Comparison of ENCODE assay signal across 34 cellular contexts in genomic region chr15:42147431-42147735, GRCh38. TPM values are rescaled to one million over a fixed set of nuclear protein-coding genes. Genes with fewer than 3 reads are reported as not detected.
"Had no signal": no experiment of that assay in that cellular context is flagged by ENCODE, and none has a peak within 500 bp of the region (broad histone marks: within the 10 kb centered on the region; RNA-seq: fewer than 3 reads in every experiment).

No MANE protein-coding gene starts in this region.

- H3K27ac Mint-ChIP-seq: activated CD4-positive, alpha-beta memory T cell treated with anti-CD3 and anti-CD28 coated beads for 36 hours; activated CD4-positive, alpha-beta T cell treated with anti-CD3 and anti-CD28 coated beads for 36 hours; activated CD4-positive, alpha-beta T cell treated with anti-CD3 and anti-CD28 coated beads, Interleukin-2, amount 10 ng/mL, durations not matched to agents 24 days and 14 days; activated CD8-positive, alpha-beta memory T cell treated with anti-CD3 and anti-CD28 coated beads, Interleukin-2, amount 10 ng/mL, durations not matched to agents 7 days and 5 days; activated CD8-positive, alpha-beta T cell treated with anti-CD3 and anti-CD28 coated beads, Interleukin-2, amount 10 ng/mL, durations not matched to agents 7 days and 5 days; activated naive CD8-positive, alpha-beta T cell; activated T-helper 1 cell treated with anti-CD3 and anti-CD28 coated beads, Interleukin-12 subunit alpha, Interleukin-12 subunit beta, Interleukin-2, Interleukin-4 antibody, amounts not matched to agents 30 ng/mL and 10 ng/mL and 1 ng/mL, durations not matched to agents 14 hours and 24 hours and 36 hours; activated T-helper 2 cell treated with anti-CD3 and anti-CD28 coated beads, Interferon-gamma antibody, Interleukin-2, Interleukin-4, amounts not matched to agents 10 μg/mL and 5 μg/mL and 100 μg/mL, durations not matched to agents 14 hours and 24 hours and 36 hours; brain; effector memory CD8-positive, alpha-beta T cell had no signal

- H3K36me3 ChIP-seq: ascending aorta, breast epithelium, cardiac muscle cell, esophagus muscularis mucosa, gastrocnemius medialis, heart left ventricle had no signal

- H3K27ac ChIP-seq: ascending aorta, breast epithelium, cardiac muscle cell, esophagus muscularis mucosa, foreskin keratinocyte, gastrocnemius medialis, heart left ventricle had no signal

- H3K4me3 Mint-ChIP-seq: activated CD4-positive, alpha-beta memory T cell treated with anti-CD3 and anti-CD28 coated beads for 36 hours; activated CD4-positive, alpha-beta T cell treated with anti-CD3 and anti-CD28 coated beads for 36 hours; activated CD4-positive, alpha-beta T cell treated with anti-CD3 and anti-CD28 coated beads, Interleukin-2, amount 10 ng/mL, durations not matched to agents 24 days and 14 days; activated CD8-positive, alpha-beta memory T cell treated with anti-CD3 and anti-CD28 coated beads, Interleukin-2, amount 10 ng/mL, durations not matched to agents 7 days and 5 days; activated CD8-positive, alpha-beta T cell treated with anti-CD3 and anti-CD28 coated beads, Interleukin-2, amount 10 ng/mL, durations not matched to agents 7 days and 5 days; activated naive CD8-positive, alpha-beta T cell; activated T-helper 1 cell treated with anti-CD3 and anti-CD28 coated beads, Interleukin-12 subunit alpha, Interleukin-12 subunit beta, Interleukin-2, Interleukin-4 antibody, amounts not matched to agents 30 ng/mL and 10 ng/mL and 1 ng/mL, durations not matched to agents 14 hours and 24 hours and 36 hours; brain; central memory CD8-positive, alpha-beta T cell; effector memory CD8-positive, alpha-beta T cell had no signal

- DNase-seq: activated CD4-positive, alpha-beta memory T cell treated with anti-CD3 and anti-CD28 coated beads for 36 hours; activated CD4-positive, alpha-beta T cell treated with anti-CD3 and anti-CD28 coated beads for 36 hours; activated CD4-positive, alpha-beta T cell treated with anti-CD3 and anti-CD28 coated beads, Interleukin-2, amount 10 ng/mL, durations not matched to agents 24 days and 14 days; activated CD8-positive, alpha-beta memory T cell treated with anti-CD3 and anti-CD28 coated beads, Interleukin-2, amount 10 ng/mL, durations not matched to agents 7 days and 5 days; activated CD8-positive, alpha-beta memory T cell treated with anti-CD3 and anti-CD28 coated beads, Interleukin-2, amount 50 U/mL, for 4 hours; activated CD8-positive, alpha-beta T cell treated with anti-CD3 and anti-CD28 coated beads, Interleukin-2, amount 10 ng/mL, durations not matched to agents 7 days and 5 days; activated gamma-delta T cell treated with Interleukin-2 at 50 U/mL for 16 hours; activated naive CD4-positive, alpha-beta T cell treated with anti-CD3 and anti-CD28 coated beads, Interleukin-2, amount 50 U/mL, for 16 hours; activated naive CD4-positive, alpha-beta T cell treated with Interleukin-2 at 50 U/mL for 16 hours; activated T-cell treated with anti-CD3 and anti-CD28 coated beads, Interleukin-2, amount 50 U/mL, for 1 hour; activated T-cell treated with anti-CD3 and anti-CD28 coated beads, Interleukin-2, amount 50 U/mL, for 48 hours; cortex of kidney; dermis blood vessel endothelial cell; effector CD4-positive, alpha-beta T cell; effector memory CD8-positive, alpha-beta T cell; erythroblast; foreskin keratinocyte; gastrocnemius medialis; glutamatergic neuron; heart left ventricle; T-helper 2 cell had no signal

- H3K9me3 ChIP-seq: ascending aorta, breast epithelium, esophagus muscularis mucosa, gastrocnemius medialis, heart left ventricle had no signal

- H3K4me3 ChIP-seq: ascending aorta, breast epithelium, cardiac muscle cell, esophagus muscularis mucosa, gastrocnemius medialis, heart left ventricle had no signal

- H3K27me3 Mint-ChIP-seq: activated CD4-positive, alpha-beta T cell treated with anti-CD3 and anti-CD28 coated beads for 36 hours; activated CD8-positive, alpha-beta memory T cell treated with anti-CD3 and anti-CD28 coated beads, Interleukin-2, amount 10 ng/mL, durations not matched to agents 7 days and 5 days; activated naive CD8-positive, alpha-beta T cell had no signal

- H3K4me1 Mint-ChIP-seq: activated CD4-positive, alpha-beta T cell treated with anti-CD3 and anti-CD28 coated beads for 36 hours; activated CD4-positive, alpha-beta T cell treated with anti-CD3 and anti-CD28 coated beads, Interleukin-2, amount 10 ng/mL, durations not matched to agents 24 days and 14 days; activated CD8-positive, alpha-beta memory T cell treated with anti-CD3 and anti-CD28 coated beads, Interleukin-2, amount 10 ng/mL, durations not matched to agents 7 days and 5 days; central memory CD8-positive, alpha-beta T cell had no signal

- H3K9me3 Mint-ChIP-seq: activated CD4-positive, alpha-beta memory T cell treated with anti-CD3 and anti-CD28 coated beads for 36 hours; activated CD4-positive, alpha-beta T cell treated with anti-CD3 and anti-CD28 coated beads, Interleukin-2, amount 10 ng/mL, durations not matched to agents 24 days and 14 days; activated T-helper 1 cell treated with anti-CD3 and anti-CD28 coated beads, Interleukin-12 subunit alpha, Interleukin-12 subunit beta, Interleukin-2, Interleukin-4 antibody, amounts not matched to agents 30 ng/mL and 10 ng/mL and 1 ng/mL, durations not matched to agents 14 hours and 24 hours and 36 hours; activated T-helper 2 cell treated with anti-CD3 and anti-CD28 coated beads, Interferon-gamma antibody, Interleukin-2, Interleukin-4, amounts not matched to agents 10 μg/mL and 5 μg/mL and 100 μg/mL, durations not matched to agents 14 hours and 24 hours and 36 hours; brain; central memory CD8-positive, alpha-beta T cell; effector memory CD8-positive, alpha-beta T cell had no signal

- H3K4me1 ChIP-seq: breast epithelium, esophagus muscularis mucosa, foreskin keratinocyte had no signal

- ATAC-seq: activated CD4-positive, alpha-beta T cell treated with anti-CD3 and anti-CD28 coated beads for 36 hours; activated CD4-positive, CD25-positive, alpha-beta regulatory T cell treated with anti-CD3 and anti-CD28 coated beads, Interleukin-2, amount 50 U/mL, for 24 hours; activated CD8-positive, alpha-beta memory T cell treated with anti-CD3 and anti-CD28 coated beads, Interleukin-2, amount 10 ng/mL, durations not matched to agents 7 days and 5 days; activated CD8-positive, alpha-beta T cell treated with anti-CD3 and anti-CD28 coated beads, Interleukin-2, amount 10 ng/mL, durations not matched to agents 7 days and 5 days; effector memory CD8-positive, alpha-beta T cell; gastrocnemius medialis; heart left ventricle had no signal

- H3K36me3 Mint-ChIP-seq: activated CD4-positive, alpha-beta memory T cell treated with anti-CD3 and anti-CD28 coated beads for 36 hours; activated CD8-positive, alpha-beta memory T cell treated with anti-CD3 and anti-CD28 coated beads, Interleukin-2, amount 10 ng/mL, durations not matched to agents 7 days and 5 days; activated naive CD8-positive, alpha-beta T cell; brain had no signal

- H3K27me3 ChIP-seq: ascending aorta, breast epithelium, cardiac muscle cell, gastrocnemius medialis, heart left ventricle had no signal

RNA-seq across cellular contexts. Expression of gene PLA2G4F, which starts 9.1 kb away (rescaled TPM):
- total RNA-seq: activated CD4-positive, alpha-beta memory T cell treated with anti-CD3 and anti-CD28 coated beads for 36 hours; activated CD4-positive, alpha-beta T cell treated with anti-CD3 and anti-CD28 coated beads for 36 hours; activated CD4-positive, alpha-beta T cell treated with anti-CD3 and anti-CD28 coated beads, Interleukin-2, amount 10 ng/mL, durations not matched to agents 24 days and 14 days; activated CD8-positive, alpha-beta memory T cell treated with anti-CD3 and anti-CD28 coated beads for 36 hours; activated CD8-positive, alpha-beta memory T cell treated with anti-CD3 and anti-CD28 coated beads, Interleukin-2, amount 10 ng/mL, durations not matched to agents 7 days and 5 days; activated CD8-positive, alpha-beta T cell treated with anti-CD3 and anti-CD28 coated beads, Interleukin-2, amount 10 ng/mL, durations not matched to agents 7 days and 5 days; activated T-helper 1 cell treated with anti-CD3 and anti-CD28 coated beads, Interleukin-12 subunit alpha, Interleukin-12 subunit beta, Interleukin-2, Interleukin-4 antibody, amounts not matched to agents 30 ng/mL and 10 ng/mL and 1 ng/mL, durations not matched to agents 14 hours and 24 hours and 36 hours; activated T-helper 2 cell treated with anti-CD3 and anti-CD28 coated beads, Interferon-gamma antibody, Interleukin-2, Interleukin-4, amounts not matched to agents 10 μg/mL and 5 μg/mL and 100 μg/mL, durations not matched to agents 14 hours and 24 hours and 36 hours; ascending aorta; cerebellum; dermis blood vessel endothelial cell; T-helper 1 cell treated with Interleukin-12 subunit alpha and Interleukin-12 subunit beta and Interleukin-4 antibody, amounts not matched to agents 30 ng/mL and 1 ng/mL, for 36 hours had no signal

RNA-seq across cellular contexts. Expression of gene PLA2G4D, which starts 53.0 kb away (rescaled TPM):
- total RNA-seq: activated CD4-positive, alpha-beta memory T cell treated with anti-CD3 and anti-CD28 coated beads for 36 hours; activated CD4-positive, alpha-beta T cell treated with anti-CD3 and anti-CD28 coated beads for 36 hours; activated CD4-positive, alpha-beta T cell treated with anti-CD3 and anti-CD28 coated beads, Interleukin-2, amount 10 ng/mL, durations not matched to agents 24 days and 14 days; activated CD8-positive, alpha-beta memory T cell treated with anti-CD3 and anti-CD28 coated beads for 36 hours; activated CD8-positive, alpha-beta memory T cell treated with anti-CD3 and anti-CD28 coated beads, Interleukin-2, amount 10 ng/mL, durations not matched to agents 7 days and 5 days; activated CD8-positive, alpha-beta T cell treated with anti-CD3 and anti-CD28 coated beads, Interleukin-2, amount 10 ng/mL, durations not matched to agents 7 days and 5 days; activated T-helper 1 cell treated with anti-CD3 and anti-CD28 coated beads, Interleukin-12 subunit alpha, Interleukin-12 subunit beta, Interleukin-2, Interleukin-4 antibody, amounts not matched to agents 30 ng/mL and 10 ng/mL and 1 ng/mL, durations not matched to agents 14 hours and 24 hours and 36 hours; activated T-helper 2 cell treated with anti-CD3 and anti-CD28 coated beads, Interferon-gamma antibody, Interleukin-2, Interleukin-4, amounts not matched to agents 10 μg/mL and 5 μg/mL and 100 μg/mL, durations not matched to agents 14 hours and 24 hours and 36 hours; ascending aorta; breast epithelium; esophagus muscularis mucosa; heart left ventricle; T-helper 1 cell treated with Interleukin-12 subunit alpha and Interleukin-12 subunit beta and Interleukin-4 antibody, amounts not matched to agents 30 ng/mL and 1 ng/mL, for 36 hours had no signal
